Comparison of ENCODE assay signal across 8 cellular contexts in genomic region chr21:42524341-42525227, GRCh38. TPM values are rescaled to one million over a fixed set of nuclear protein-coding genes. Genes with fewer than 3 reads are reported as not detected.
DNase-seq lines count a peak whose midpoint lies in the region; ATAC-seq and TF ChIP-seq lines count a peak whose summit lies in the region.

No MANE protein-coding gene starts in this region.

- H3K36me3 ChIP-seq in GM06990 (ENCODE audit: control insufficient read depth, insufficient read depth, low read length), result peaks cover 10% of the 10 kb centered on the region
- H3K36me3 ChIP-seq in endodermal cell (ENCODE audit: control insufficient read depth, insufficient read depth, low read length), result peaks cover 24% of the 10 kb centered on the region
- H3K36me3 ChIP-seq in A673 (ENCODE audit: insufficient read depth, low read length, poor library complexity, severe bottlenecking), result no peaks in the 10 kb centered on the region

- H3K27me3 Mint-ChIP-seq in endodermal cell (ENCODE audit: insufficient read depth) (no peaks in the 10 kb centered on the region), natural killer cell (ENCODE audit: low read depth in 2 of 2) (no peaks in the 10 kb centered on the region)

- H3K4me1 ChIP-seq in endodermal cell (ENCODE audit: control insufficient read depth, insufficient read depth, low read length) (peaks cover 5% of the 10 kb centered on the region), A673 (ENCODE audit: insufficient read depth, low read length, poor library complexity, severe bottlenecking) (peaks cover 6% of the 10 kb centered on the region)

- H3K27ac Mint-ChIP-seq in endodermal cell, result peak overlapping the region; percentile 76
- H3K27ac Mint-ChIP-seq in natural killer cell, result peak overlapping the region; percentile 91 to 94

- POLR2A ChIA-PET in A673 (lab: Charles Lee; ENCODE audit: low non-redundant PET), result no interaction called here

- H3K4me3 Mint-ChIP-seq in endodermal cell (peak overlapping the region; percentile 30), natural killer cell (peak overlapping the region; percentile 89)

- TF ChIP-seq CTCF in GM06990 (IDR thresholded peaks at IDR 0.05; ENCODE audit: insufficient read depth, low read length, poor library complexity, severe bottlenecking) (no peak), endodermal cell (conservative IDR thresholded peaks at IDR 0.05) (no peak), natural killer cell (IDR thresholded peaks at IDR 0.05) (no peak), A673 (conservative IDR thresholded peaks at IDR 0.05; ENCODE audit: low read depth, low read length) (no peak)

- H3K9me3 Mint-ChIP-seq in endodermal cell (no peaks in the 10 kb centered on the region), natural killer cell (no peaks in the 10 kb centered on the region)

- CTCF ChIA-PET in A673 (lab: Charles Lee), result no interaction called here

- no peak overlapping the region for H3K9ac ChIP-seq in endodermal cell (ENCODE audit: extremely low read depth, low read length, poor library complexity, severe bottlenecking)

- BruUV-seq in A673 (replicated peaks; lab: Mats Ljungman, UMichigan), result no TSS peak

- peak overlapping the region; percentile 74 for H3K27ac ChIP-seq in endodermal cell (ENCODE audit: low read depth, low read length)
- no peak overlapping the region for H3K27ac ChIP-seq in A673 (ENCODE audit: low read depth, low read length, poor library complexity, severe bottlenecking)

- ATAC-seq in GM21381 (IDR thresholded peaks at IDR 0.05; ENCODE audit: unreplicated experiment), result peak; percentile 65
- peak; percentile 59 for ATAC-seq in HG03575 (IDR thresholded peaks at IDR 0.05; ENCODE audit: extremely low read depth, insufficient number of reproducible peaks, low FRiP score, unreplicated experiment)
- peak; percentile 73 to 83 (median 78) for ATAC-seq in natural killer cell

- no peaks in the 10 kb centered on the region for H3K27me3 ChIP-seq in GM06990 (replicated peaks; ENCODE audit: control insufficient read depth, insufficient read depth, low read length)
- no peaks in the 10 kb centered on the region for H3K27me3 ChIP-seq in endodermal cell (ENCODE audit: control insufficient read depth, insufficient read depth, low read length, poor library complexity, severe bottlenecking)
- H3K27me3 ChIP-seq in A673 (replicated peaks; ENCODE audit: insufficient read depth, low read depth, low read length, poor library complexity), result no peaks in the 10 kb centered on the region

- DNase-seq in GM06990 (ENCODE audit: extremely low read depth, insufficient read length) (peak; percentile 83), SHP77 treated with DMSO at 0.1 percent for 48 hours (lab: John Stamatoyannopoulos, UW) (peak; percentile 55), endodermal cell (peak; percentile 78), natural killer cell (peak; percentile 71), OCI-M2 (lab: John Stamatoyannopoulos, UW; ENCODE audit: unreplicated experiment) (no peak), A673 (ENCODE audit: low spot score) (no peak)

- H3K4me3 ChIP-seq in GM06990 (replicated peaks; ENCODE audit: low read depth, low read length), result peak overlapping the region; percentile 48
- no peak overlapping the region for H3K4me3 ChIP-seq in endodermal cell (ENCODE audit: low read length)
- H3K4me3 ChIP-seq in A673 (ENCODE audit: low read depth, low read length, poor library complexity, severe bottlenecking), result no peak overlapping the region

- intact Hi-C loops in natural killer cell (cut with micrococcal nuclease) (loop anchor here (1.0 to 10.0 kb wide), 3 partner anchors 10 to 190 kb away; no protein-coding TSS in a partner anchor), A673 (cut with micrococcal nuclease; ENCODE audit: unreplicated experiment) (no loop called here)

- H3K36me3 Mint-ChIP-seq in endodermal cell (ENCODE audit: low read depth) (peaks cover 67% of the 10 kb centered on the region), natural killer cell (no peaks in the 10 kb centered on the region)

- H3K9me3 ChIP-seq in endodermal cell (ENCODE audit: control insufficient read depth, low read length), result no peaks in the 10 kb centered on the region
- no peaks in the 10 kb centered on the region for H3K9me3 ChIP-seq in A673 (ENCODE audit: low read depth, low read length, poor library complexity, severe bottlenecking)

- H3K4me1 Mint-ChIP-seq in endodermal cell (peaks cover 40% of the 10 kb centered on the region), natural killer cell (peaks cover 33 to 45% of the 10 kb centered on the region in 2 donors)

- WGBS in endodermal cell (ENCODE audit: insufficient coverage in 1 of 2, insufficient read length in 1 of 2), 2 experiments, result 37 to 41% methylated on average over 14 to 25 of the region's 25 CpGs

RNA-seq across cellular contexts. Expression of gene SLC37A1, which starts 10.9 kb away (rescaled TPM):
- total RNA-seq in endodermal cell, result 10 to 100 TPM; 22.7 to 47.0 TPM
- polyA plus RNA-seq in endodermal cell (2013, experiment 1 of 2), result 7.6 TPM
- polyA plus RNA-seq in endodermal cell (2013, experiment 2 of 2), result 6.3 TPM
- 10 to 100 TPM; 24.8 to 25.8 (median 25.3) TPM for total RNA-seq in natural killer cell
- 11.2 and 11.9 TPM in 2 replicates for total RNA-seq in A673 (2021)

RNA-seq across cellular contexts. Expression of gene RSPH1, which starts 28.6 kb away (rescaled TPM):
- total RNA-seq in endodermal cell (1 to 10 TPM; 1.8 to 2.2 TPM), natural killer cell (under 1 TPM in 1 of 3 donors, not detected in 2; 0.16 TPM), A673 (2021) (0.45 and 1.0 TPM in 2 replicates)
- 0.57 TPM for polyA plus RNA-seq in endodermal cell (2013, experiment 1 of 2)
- polyA plus RNA-seq in endodermal cell (2013, experiment 2 of 2), result 0.33 TPM

Comparison
In these comparisons a context has a peak if more than half of its experiments do, and no peak if none do; other contexts are left out.
1. DNase-seq: peak in GM06990 (single experiment), SHP77 treated with DMSO at 0.1 percent for 48 hours (single experiment), endodermal cell (single experiment) and natural killer cell (single experiment); none in OCI-M2 (single experiment) and A673 (single experiment).
2. Peak in every context shown above with its lines, with median percentiles within 50 percentile points of each other: ATAC-seq.